ENCODE assay signal across 1 cellular context in genomic region chr16:89165685-89165987, GRCh38. TPM values are rescaled to one million over a fixed set of nuclear protein-coding genes. Genes with fewer than 3 reads are reported as not detected.
"Had no signal": no experiment of that assay in that cellular context is flagged by ENCODE, and none has a peak within 500 bp of the region (broad histone marks: within the 10 kb centered on the region; RNA-seq: fewer than 3 reads in every experiment).

No MANE protein-coding gene starts in this region.

RNA-seq across cellular contexts. Expression of gene CDH15, which starts 5.9 kb away (rescaled TPM):
- polyA plus RNA-seq: IgD-negative memory B cell had no signal

RNA-seq across cellular contexts. Expression of gene SLC22A31, which starts 34.7 kb away (rescaled TPM):
- polyA plus RNA-seq: IgD-negative memory B cell had no signal
